28 cellular contexts compared by ENCODE assay signal in the genomic region with DNA sequence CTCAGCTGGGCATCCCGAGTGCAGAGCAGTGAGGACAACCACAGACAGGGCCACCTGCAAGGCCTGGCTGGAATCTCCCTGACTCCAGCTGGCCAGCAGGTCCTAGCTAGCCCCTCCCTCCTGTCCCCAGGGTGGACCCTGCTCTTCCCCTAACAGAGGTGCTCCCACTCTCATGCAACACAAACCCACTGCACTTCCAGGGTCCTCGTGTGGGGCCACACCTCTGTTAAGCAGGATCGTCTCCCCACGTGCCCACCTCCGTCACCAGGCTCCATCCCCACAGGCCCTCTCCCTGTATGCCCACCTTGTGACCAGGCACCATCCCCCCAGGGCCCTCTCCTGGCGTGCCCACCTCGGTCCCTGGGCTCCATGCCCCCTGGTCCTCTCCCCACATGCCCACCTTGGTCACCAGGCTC. TPM values are rescaled to one million over a fixed set of nuclear protein-coding genes. Genes with fewer than 3 reads are reported as not detected.
A peak's percentile ranks its signal among the peaks of the same experiment; 100 is the strongest.
DNase-seq lines count a peak whose midpoint lies in the region; ATAC-seq and TF ChIP-seq lines count a peak whose summit lies in the region.
"Had no signal": no experiment of that assay in that cellular context is flagged by ENCODE, and none has a peak within 500 bp of the region (broad histone marks: within the 10 kb centered on the region; RNA-seq: fewer than 3 reads in every experiment).

No MANE protein-coding gene starts in this region.

- H3K27me3 Mint-ChIP-seq in WTC11 (ENCODE audit: low read depth), result no peaks in the 10 kb centered on the region
- H3K27me3 Mint-ChIP-seq: CD8-positive, alpha-beta memory T cell; IgD-negative memory B cell had no signal

- no peak overlapping the region for H2BK120ac ChIP-seq in neuronal stem cell (ENCODE audit: low read depth, low read length)

- H3K9ac ChIP-seq in neuronal stem cell (ENCODE audit: low read depth, low read length, poor library complexity), result no peak overlapping the region
- H3K9ac ChIP-seq: KMS-11 had no signal

- no CpG with 5 or more reads among the region's 7 CpGs for WGBS in neuronal stem cell (ENCODE audit: extremely low coverage in 2 of 2, insufficient read length in 2 of 2, insufficient replicate concordance in 1 of 2), 2 donors

- no peak overlapping the region for H3K27ac Mint-ChIP-seq in WTC11
- H3K27ac Mint-ChIP-seq: CD8-positive, alpha-beta memory T cell; HFFc6 had no signal

- H3K79me1 ChIP-seq in neuronal stem cell (ENCODE audit: low read depth, low read length), result peaks cover 48% of the 10 kb centered on the region

- DNase-seq in activated CD8-positive, alpha-beta memory T cell treated with anti-CD3 and anti-CD28 coated beads, Interleukin-2, amount 50 U/mL, for 4 hours, result peak; percentile 11
- no peak for DNase-seq in activated CD8-positive, alpha-beta memory T cell treated with anti-CD3 and anti-CD28 coated beads for 24 hours
- peak; percentile 7 for DNase-seq in WTC11 (ENCODE audit: low spot score)
- DNase-seq in neuronal stem cell (ENCODE audit: low spot score), result no peak
- DNase-seq in upper lobe of right lung, result peak; percentile 54
- DNase-seq in GM10266 (ENCODE audit: extremely low spot score), result no peak
- no peak for DNase-seq in stimulated activated CD4-positive, alpha-beta T cell treated with anti-CD3 and anti-CD28 coated beads, Interleukin-15, amount 100 ng/mL, for 24 hours
- DNase-seq in NCI-H69 (lab: John Stamatoyannopoulos, UW), result no peak
- DNase-seq: 8988T; ACHN; BE2C; CD8-positive, alpha-beta memory T cell; DMS 273 treated with DMSO at 0.1 percent for 48 hours; DMS79 treated with DMSO at 0.1 percent for 48 hours; GF-D8; HFFc6; NCI-H1048; NCI-H1417; NCI-H1694; NCI-H2081 treated with DMSO at 0.1 percent for 48 hours; NCI-H2171; NCI-H226; NCI-H510A had no signal

- peaks cover 4% of the 10 kb centered on the region in 2 donors for H3K4me1 ChIP-seq in neuronal stem cell (ENCODE audit: control insufficient read depth in 2 of 2, insufficient read depth in 1 of 2, low read depth in 1 of 2, low read length in 2 of 2)
- H3K4me1 ChIP-seq in upper lobe of right lung, result peaks cover 7% of the 10 kb centered on the region
- H3K4me1 ChIP-seq: BE2C, SJSA1 had no signal

- no peak overlapping the region for H2BK12ac ChIP-seq in neuronal stem cell (ENCODE audit: low read length)

- H3K36me3 Mint-ChIP-seq in WTC11, result no peaks in the 10 kb centered on the region
- H3K36me3 Mint-ChIP-seq: CD8-positive, alpha-beta memory T cell; IgD-negative memory B cell had no signal

- no peak overlapping the region for H4K91ac ChIP-seq in neuronal stem cell (ENCODE audit: low read depth, low read length, poor library complexity)

- H3K4me3 Mint-ChIP-seq in WTC11, result no peak overlapping the region
- H3K4me3 Mint-ChIP-seq: CD14-positive monocyte; CD8-positive, alpha-beta memory T cell; HFFc6; IgD-negative memory B cell had no signal

- H3K4me2 ChIP-seq in neuronal stem cell (ENCODE audit: insufficient read depth, low read length, poor library complexity, severe bottlenecking), result no peak overlapping the region
- H3K4me2 ChIP-seq: KMS-11 had no signal

- intact Hi-C loops in upper lobe of right lung (cut with DNase I), result no loop called here

- no peak overlapping the region for H3K18ac ChIP-seq in neuronal stem cell (ENCODE audit: low read length)

- H2AK5ac ChIP-seq in neuronal stem cell (ENCODE audit: low read depth, low read length), result no peak overlapping the region

- H4K8ac ChIP-seq in neuronal stem cell (ENCODE audit: low read depth, low read length), result peak overlapping the region; percentile 43

- H3K4me3 ChIP-seq in neuronal stem cell (ENCODE audit: low read length in 2 of 2) (peak overlapping the region in 1 of 2 donors; percentile 11), upper lobe of right lung (no peak overlapping the region)
- H3K4me3 ChIP-seq: SJSA1 had no signal

- peaks cover 0 to 3% of the 10 kb centered on the region in 2 donors for H3K9me3 ChIP-seq in neuronal stem cell (replicated peaks in 1 of 2; ENCODE audit: control insufficient read depth in 2 of 2, insufficient read depth in 1 of 2, low read depth in 1 of 2, low read length in 2 of 2)
- H3K9me3 ChIP-seq in upper lobe of right lung, result no peaks in the 10 kb centered on the region
- H3K9me3 ChIP-seq: BE2C, SJSA1 had no signal

- H3K4me1 Mint-ChIP-seq in WTC11, result peaks cover 77% of the 10 kb centered on the region

- ATAC-seq in WTC11 (no peak), upper lobe of right lung (no peak)
- ATAC-seq: Right ventricle myocardium inferior had no signal

- H2AFZ ChIP-seq in neuronal stem cell (ENCODE audit: low read length), result no peak overlapping the region

- TF ChIP-seq CTCF in WTC11 (IDR thresholded peaks at IDR 0.05) (no peak), upper lobe of right lung (IDR thresholded peaks at IDR 0.05) (no peak), GM10266 (IDR thresholded peaks at IDR 0.05; ENCODE audit: control insufficient read depth, insufficient read depth, low read depth, missing control alignments) (no peak)

- H3K9me3 Mint-ChIP-seq in WTC11, result no peaks in the 10 kb centered on the region
- H3K9me3 Mint-ChIP-seq: CD8-positive, alpha-beta memory T cell; HFFc6; IgD-negative memory B cell had no signal

- peak overlapping the region; percentile 94 for H3K14ac ChIP-seq in neuronal stem cell (ENCODE audit: low read length)

- no peak overlapping the region for H2BK15ac ChIP-seq in neuronal stem cell (ENCODE audit: low read length)

- H3K27me3 ChIP-seq in neuronal stem cell (ENCODE audit: control insufficient read depth in 3 of 3, insufficient read depth in 3 of 3, low read depth in 1 of 3, low read length in 3 of 3), result no peaks in the 10 kb centered on the region
- no peaks in the 10 kb centered on the region for H3K27me3 ChIP-seq in upper lobe of right lung
- H3K27me3 ChIP-seq: BE2C, SJSA1 had no signal

- no peak overlapping the region for H3K4ac ChIP-seq in neuronal stem cell (ENCODE audit: low read length)

- POLR2A ChIA-PET in WTC11 (lab: Charles Lee), result no interaction called here

- H3K36me3 ChIP-seq in neuronal stem cell (replicated peaks in 1 of 2; ENCODE audit: control insufficient read depth in 2 of 2, insufficient read depth in 2 of 2, low read length in 2 of 2), result peaks cover 2 to 3% of the 10 kb centered on the region in 2 donors
- H3K36me3 ChIP-seq in upper lobe of right lung, result no peaks in the 10 kb centered on the region
- H3K36me3 ChIP-seq: SJSA1 had no signal

- CTCF ChIA-PET in WTC11 (lab: Charles Lee), result interaction anchor here (2.5 kb wide), 1 partner anchor 37 kb away, joined by 11 read pairs; no protein-coding TSS in a partner anchor

- H3K27ac ChIP-seq in neuronal stem cell (replicated peaks; ENCODE audit: low read length) (no peak overlapping the region), upper lobe of right lung (no peak overlapping the region)
- H3K27ac ChIP-seq: KMS-11, SJSA1 had no signal

- peak overlapping the region; percentile 66 for H2BK5ac ChIP-seq in neuronal stem cell (ENCODE audit: low read length)

- H3K23ac ChIP-seq in neuronal stem cell (ENCODE audit: low read depth, low read length, poor library complexity), result peak overlapping the region; percentile 73

TF ChIP-seq in WTC11, 78 proteins besides CTCF, POLR2A, EP300 and RAD21 (continues in another document):
- TF ChIP-seq, protein P1, sequence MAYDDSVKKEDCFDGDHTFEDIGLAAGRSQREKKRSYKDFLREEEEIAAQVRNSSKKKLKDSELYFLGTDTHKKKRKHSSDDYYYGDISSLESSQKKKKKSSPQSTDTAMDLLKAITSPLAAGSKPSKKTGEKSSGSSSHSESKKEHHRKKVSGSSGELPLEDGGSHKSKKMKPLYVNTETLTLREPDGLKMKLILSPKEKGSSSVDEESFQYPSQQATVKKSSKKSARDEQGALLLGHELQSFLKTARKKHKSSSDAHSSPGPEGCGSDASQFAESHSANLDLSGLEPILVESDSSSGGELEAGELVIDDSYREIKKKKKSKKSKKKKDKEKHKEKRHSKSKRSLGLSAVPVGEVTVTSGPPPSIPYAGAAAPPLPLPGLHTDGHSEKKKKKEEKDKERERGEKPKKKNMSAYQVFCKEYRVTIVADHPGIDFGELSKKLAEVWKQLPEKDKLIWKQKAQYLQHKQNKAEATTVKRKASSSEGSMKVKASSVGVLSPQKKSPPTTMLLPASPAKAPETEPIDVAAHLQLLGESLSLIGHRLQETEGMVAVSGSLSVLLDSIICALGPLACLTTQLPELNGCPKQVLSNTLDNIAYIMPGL (CRISPR knock-in tag; IDR thresholded peaks at IDR 0.05), result no peak
- TF ChIP-seq, protein P2, sequence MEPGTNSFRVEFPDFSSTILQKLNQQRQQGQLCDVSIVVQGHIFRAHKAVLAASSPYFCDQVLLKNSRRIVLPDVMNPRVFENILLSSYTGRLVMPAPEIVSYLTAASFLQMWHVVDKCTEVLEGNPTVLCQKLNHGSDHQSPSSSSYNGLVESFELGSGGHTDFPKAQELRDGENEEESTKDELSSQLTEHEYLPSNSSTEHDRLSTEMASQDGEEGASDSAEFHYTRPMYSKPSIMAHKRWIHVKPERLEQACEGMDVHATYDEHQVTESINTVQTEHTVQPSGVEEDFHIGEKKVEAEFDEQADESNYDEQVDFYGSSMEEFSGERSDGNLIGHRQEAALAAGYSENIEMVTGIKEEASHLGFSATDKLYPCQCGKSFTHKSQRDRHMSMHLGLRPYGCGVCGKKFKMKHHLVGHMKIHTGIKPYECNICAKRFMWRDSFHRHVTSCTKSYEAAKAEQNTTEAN (CRISPR knock-in tag; IDR thresholded peaks at IDR 0.05), result no peak
- TF ChIP-seq ZNF396 (CRISPR knock-in tag; IDR thresholded peaks at IDR 0.05; ENCODE audit: borderline replicate concordance) (no peak), FOXJ3 (CRISPR knock-in tag; IDR thresholded peaks at IDR 0.05; ENCODE audit: borderline replicate concordance) (no peak), NFE2L1 (CRISPR knock-in tag; IDR thresholded peaks at IDR 0.05) (no peak)
- TF ChIP-seq, protein P3, sequence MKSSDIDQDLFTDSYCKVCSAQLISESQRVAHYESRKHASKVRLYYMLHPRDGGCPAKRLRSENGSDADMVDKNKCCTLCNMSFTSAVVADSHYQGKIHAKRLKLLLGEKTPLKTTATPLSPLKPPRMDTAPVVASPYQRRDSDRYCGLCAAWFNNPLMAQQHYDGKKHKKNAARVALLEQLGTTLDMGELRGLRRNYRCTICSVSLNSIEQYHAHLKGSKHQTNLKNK (CRISPR knock-in tag; IDR thresholded peaks at IDR 0.05), result no peak

RNA-seq across cellular contexts. Expression of a gene that starts 17.3 kb away (rescaled TPM):
- total RNA-seq in WTC11 (2021) (31.0 to 34.4 TPM (median 33.7 TPM) in 3 replicates), upper lobe of right lung (19.6 TPM)
- 13.5 TPM for polyA plus RNA-seq in neuronal stem cell (2013, experiment 1 of 2)
- polyA plus RNA-seq in neuronal stem cell (2013, experiment 2 of 2), result 15.0 TPM

Comparison
In these comparisons a context has a peak if more than half of its experiments do, and no peak if none do; other contexts are left out.
1. DNase-seq: peak in activated CD8-positive, alpha-beta memory T cell treated with anti-CD3 and anti-CD28 coated beads, Interleukin-2, amount 50 U/mL, for 4 hours (single experiment), WTC11 (single experiment) and upper lobe of right lung (single experiment); none in activated CD8-positive, alpha-beta memory T cell treated with anti-CD3 and anti-CD28 coated beads for 24 hours (single experiment), neuronal stem cell (single experiment), GM10266 (single experiment), stimulated activated CD4-positive, alpha-beta T cell treated with anti-CD3 and anti-CD28 coated beads, Interleukin-15, amount 100 ng/mL, for 24 hours (single experiment) and NCI-H69 (single experiment).